ENCODE assay signal across 20 cellular contexts in the genomic region with DNA sequence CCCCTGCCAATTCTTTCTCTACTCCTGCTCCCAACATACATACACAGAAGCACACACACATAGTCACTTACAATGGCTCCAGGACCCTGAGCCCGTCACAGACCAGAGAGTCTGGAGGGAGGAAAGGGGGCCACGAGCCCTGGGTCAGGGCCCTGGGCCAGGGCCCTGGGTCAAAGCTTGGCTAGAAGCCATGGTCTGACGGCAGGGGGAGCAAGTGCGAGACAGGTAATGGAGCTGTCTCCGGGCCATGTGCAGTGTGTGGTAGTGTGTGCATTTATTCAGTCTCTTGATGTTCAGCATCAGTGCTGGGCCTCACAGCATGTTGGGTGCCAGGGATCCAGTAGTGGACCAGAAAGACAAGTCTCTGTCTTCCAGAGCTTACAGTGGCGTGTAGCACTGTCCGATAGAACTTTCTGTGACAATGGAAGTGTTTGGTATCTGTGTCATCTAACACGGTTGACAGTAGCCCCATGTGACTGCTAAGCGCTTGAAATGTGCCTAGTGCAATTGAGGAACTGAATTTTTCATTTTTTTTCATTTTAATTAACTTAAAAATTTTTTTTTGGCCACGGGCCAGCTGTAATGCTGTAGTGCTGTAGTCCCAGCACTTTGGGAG. TPM values are rescaled to one million over a fixed set of nuclear protein-coding genes. Genes with fewer than 3 reads are reported as not detected.
DNase-seq lines count a peak whose midpoint lies in the region; ATAC-seq and TF ChIP-seq lines count a peak whose summit lies in the region.
"Had no signal": no experiment of that assay in that cellular context is flagged by ENCODE, and none has a peak within 500 bp of the region (broad histone marks: within the 10 kb centered on the region; RNA-seq: fewer than 3 reads in every experiment).

No MANE protein-coding gene starts in this region.

- peaks cover 12% of the 10 kb centered on the region for H3K27me3 Mint-ChIP-seq in nephron progenitor cell (ENCODE audit: low read depth, poor library complexity)
- H3K27me3 Mint-ChIP-seq in T-cell = no peaks in the 10 kb centered on the region
- H3K27me3 Mint-ChIP-seq: activated naive CD8-positive, alpha-beta T cell had no signal

- DNase-seq in HuH-7 (ENCODE audit: low spot score) (peak; percentile 71), body of pancreas (peak in 1 of 4 donors; percentile 22), nephron progenitor cell (peak; percentile 24), T-cell (no peak)
- DNase-seq: activated CD4-positive, CD25-positive, alpha-beta regulatory T cell treated with anti-CD3 and anti-CD28 coated beads, Interleukin-2, amount 50 U/mL, for 72 hours; brain microvascular endothelial cell; DMS53; HCEC 1CT; head of caudate nucleus; NCI-H1436 treated with DMSO at 0.1 percent for 48 hours; NCI-H345; tibial artery had no signal

- peaks cover 2% of the 10 kb centered on the region; the same call in 1 of the 2 replicates for H3F3A ChIP-seq in DOHH2 (ENCODE audit: control insufficient read depth, insufficient read depth)

- POLR2A ChIA-PET in T-cell (lab: Charles Lee) = interaction anchor here in 1 of 2 donors (1.3 kb wide), 1 partner anchor 33 kb away, joined by 3 read pairs; the partner anchor contains the start of gene TINF2

- intact Hi-C loops in body of pancreas (cut with DNase I) = no loop called here

- no peaks in the 10 kb centered on the region for H3K27me3 ChIP-seq in DOHH2 (ENCODE audit: control insufficient read depth, low read length)
- H3K27me3 ChIP-seq in body of pancreas = no peaks in the 10 kb centered on the region
- H3K27me3 ChIP-seq: BLaER1, brain microvascular endothelial cell, tibial artery had no signal

- no peaks in the 10 kb centered on the region for H3K9me2 ChIP-seq in DOHH2 (replicated peaks; ENCODE audit: control insufficient read depth, low read length)

- WGBS in body of pancreas, 2 donors = 73 to 85% methylated on average over 10 of the region's 10 CpGs

- H3K27ac ChIP-seq in DOHH2 (ENCODE audit: low read depth, low read length) (no peak overlapping the region), body of pancreas (peak overlapping the region in 3 of 4 donors; percentile 71 to 96 (median 95))
- H3K27ac ChIP-seq: BLaER1, brain microvascular endothelial cell, tibial artery had no signal

- no peak overlapping the region for H3K4me2 ChIP-seq in DOHH2 (ENCODE audit: low read length)
- H3K4me2 ChIP-seq: BLaER1 had no signal

- H3K9me3 Mint-ChIP-seq in nephron progenitor cell (no peaks in the 10 kb centered on the region), T-cell (no peaks in the 10 kb centered on the region)
- H3K9me3 Mint-ChIP-seq: nephron; T-helper 2 cell treated with Interferon-gamma antibody and Interleukin-4, amounts not matched to agents 5 μg/mL and 100 μg/mL, for 36 hours had no signal

- H3K4me3 Mint-ChIP-seq in nephron progenitor cell = no peak overlapping the region
- no peak overlapping the region for H3K4me3 Mint-ChIP-seq in T-cell
- H3K4me3 Mint-ChIP-seq: activated naive CD8-positive, alpha-beta T cell; nephron; T-helper 2 cell treated with Interferon-gamma antibody and Interleukin-4, amounts not matched to agents 5 μg/mL and 100 μg/mL, for 36 hours had no signal

- no peaks in the 10 kb centered on the region for H3K36me3 Mint-ChIP-seq in nephron progenitor cell (ENCODE audit: low read depth)
- H3K36me3 Mint-ChIP-seq in T-cell = no peaks in the 10 kb centered on the region

- H3K4me1 Mint-ChIP-seq in nephron progenitor cell = peaks cover 16% of the 10 kb centered on the region
- peaks cover 47 to 80% (median 63%) of the 10 kb centered on the region in 3 donors for H3K4me1 Mint-ChIP-seq in T-cell

- TF ChIP-seq CTCF in DOHH2 (IDR thresholded peaks at IDR 0.05; ENCODE audit: low read depth, low read length, poor library complexity, severe bottlenecking) (peak; percentile 32), body of pancreas (IDR thresholded peaks at IDR 0.05) (no peak), nephron progenitor cell (IDR thresholded peaks at IDR 0.05) (no peak)

- ATAC-seq in body of pancreas (no peak), T-cell (replicated peaks in 1 of 4) (no peak), HG03039 (IDR thresholded peaks at IDR 0.05; ENCODE audit: unreplicated experiment) (no peak), GM21367 (IDR thresholded peaks at IDR 0.05; ENCODE audit: unreplicated experiment) (no peak)

- H3K9me3 ChIP-seq in DOHH2 (ENCODE audit: control insufficient read depth, insufficient read depth, low read length) = no peaks in the 10 kb centered on the region
- H3K9me3 ChIP-seq in body of pancreas = no peaks in the 10 kb centered on the region
- H3K9me3 ChIP-seq: BLaER1, tibial artery had no signal

- CTCF ChIA-PET in T-cell (lab: Charles Lee) = interaction anchor here in 1 of 2 donors (3.0 kb wide), 1 partner anchor 33 kb away, joined by 6 read pairs; the partner anchor contains the start of gene TINF2

- H3K4me3 ChIP-seq in DOHH2 (ENCODE audit: low read length) (no peak overlapping the region), body of pancreas (no peak overlapping the region)
- H3K4me3 ChIP-seq: BLaER1, lung, tibial artery had no signal

- H3K27ac Mint-ChIP-seq in nephron progenitor cell (no peak overlapping the region), T-cell (no peak overlapping the region)
- H3K27ac Mint-ChIP-seq: nephron had no signal

- H3K36me3 ChIP-seq in DOHH2 (ENCODE audit: control insufficient read depth, low read length) (no peaks in the 10 kb centered on the region), body of pancreas (replicated peaks in 1 of 2; ENCODE audit: insufficient read depth in 1 of 2, low read depth in 2 of 2) (no peaks in the 10 kb centered on the region)
- H3K36me3 ChIP-seq: BLaER1, brain microvascular endothelial cell, tibial artery had no signal

- peaks cover 4% of the 10 kb centered on the region for H3K79me2 ChIP-seq in DOHH2 (ENCODE audit: control insufficient read depth, low read length)

- no peak for TF ChIP-seq POLR2A in body of pancreas (IDR thresholded peaks at IDR 0.05)

- H4K20me1 ChIP-seq in DOHH2 (ENCODE audit: control insufficient read depth, insufficient read depth, low read depth, low read length) = no peaks in the 10 kb centered on the region
- H4K20me1 ChIP-seq: BLaER1 had no signal

- H3K4me1 ChIP-seq in DOHH2 (ENCODE audit: control insufficient read depth, low read length) = peaks cover 51% of the 10 kb centered on the region
- peaks cover 53% of the 10 kb centered on the region for H3K4me1 ChIP-seq in body of pancreas

RNA-seq across cellular contexts. Expression of gene RABGGTA, which starts 4.2 kb away (rescaled TPM):
- total RNA-seq in body of pancreas (10 to 100 TPM; 18.4 to 90.0 TPM), T-cell (10 to 100 TPM; 49.3 to 66.5 (median 62.4) TPM)

RNA-seq across cellular contexts. Expression of gene TGM1, which starts 12.7 kb away (rescaled TPM):
- 10 to 100 TPM in 1 of 2 donors, 1 to 10 TPM in 1; 2.9 to 13.8 TPM for total RNA-seq in body of pancreas
- total RNA-seq in T-cell = 10 to 100 TPM in 2 of 5 donors, 1 to 10 TPM in 3; 4.9 to 13.5 (median 9.4) TPM

RNA-seq across cellular contexts. Expression of gene DHRS1, which starts 23.9 kb away (rescaled TPM):
- total RNA-seq in body of pancreas (10 to 100 TPM; 18.8 to 31.4 TPM), T-cell (10 to 100 TPM; 34.2 to 47.6 (median 39.1) TPM)

RNA-seq across cellular contexts. Expression of gene NOP9, which starts 24.0 kb away (rescaled TPM):
- total RNA-seq in body of pancreas (10 to 100 TPM; 10.6 to 12.2 TPM), T-cell (10 to 100 TPM; 29.7 to 33.2 (median 30.8) TPM)

RNA-seq across cellular contexts. Expression of gene CIDEB, which starts 32.1 kb away (rescaled TPM):
- total RNA-seq in body of pancreas = 10 to 100 TPM; 19.1 to 34.0 TPM
- 10 to 100 TPM; 13.0 to 22.8 (median 20.8) TPM for total RNA-seq in T-cell

Comparison
In these comparisons a context has a peak if more than half of its experiments do, and no peak if none do; other contexts are left out.
1. DNase-seq: peak in HuH-7 (single experiment) and nephron progenitor cell (single experiment); none in T-cell (0 of 34).